9 cellular contexts compared by ENCODE assay signal in genomic region chr19:916645-917322, GRCh38. TPM values are rescaled to one million over a fixed set of nuclear protein-coding genes. Genes with fewer than 3 reads are reported as not detected.
DNase-seq lines count a peak whose midpoint lies in the region; ATAC-seq and TF ChIP-seq lines count a peak whose summit lies in the region.
"Had no signal": no experiment of that assay in that cellular context is flagged by ENCODE, and none has a peak within 500 bp of the region (broad histone marks: within the 10 kb centered on the region; RNA-seq: fewer than 3 reads in every experiment).

No MANE protein-coding gene starts in this region.

- no peak overlapping the region for H3K27ac Mint-ChIP-seq in activated CD8-positive, alpha-beta memory T cell treated with anti-CD3 and anti-CD28 coated beads, Interleukin-2, amount 10 ng/mL, durations not matched to agents 7 days and 5 days

- H3K27me3 ChIP-seq in left ventricle myocardium inferior (ENCODE audit: low read depth) (peaks cover 56% of the 10 kb centered on the region), upper lobe of right lung (peaks cover 56% of the 10 kb centered on the region)

- DNase-seq in left ventricle myocardium inferior, result no peak
- DNase-seq in Right ventricle myocardium inferior (ENCODE audit: missing footprints), result no peak
- peak; percentile 64 to 67 for DNase-seq in activated CD4-positive, alpha-beta T cell treated with anti-CD3 and anti-CD28 coated beads, Interleukin-2, amount 50 U/mL, for 48 hours
- DNase-seq in upper lobe of right lung, result no peak
- DNase-seq in NCI-H2107 (lab: John Stamatoyannopoulos, UW), result no peak
- DNase-seq in activated CD8-positive, alpha-beta memory T cell treated with anti-CD3 and anti-CD28 coated beads, Interleukin-2, amount 10 ng/mL, durations not matched to agents 7 days and 5 days, result no peak
- DNase-seq: hippocampal formation had no signal

- 9 to 10% methylated on average over 23 of the region's 35 CpGs for WGBS in mesodermal cell (ENCODE audit: insufficient coverage in 2 of 2), 2 experiments

- intact Hi-C loops in left ventricle myocardium inferior (cut with micrococcal nuclease), result no loop called here
- intact Hi-C loops in Right ventricle myocardium inferior (cut with DNase I), result no loop called here
- intact Hi-C loops in upper lobe of right lung (cut with DNase I), result loop anchor here (5.0 kb wide), 1 partner anchor 59 kb away; the partner anchor contains the start of gene CFD

- H3K9me3 ChIP-seq in left ventricle myocardium inferior (replicated peaks) (no peaks in the 10 kb centered on the region), mesodermal cell (ENCODE audit: control insufficient read depth, low read length) (no peaks in the 10 kb centered on the region), upper lobe of right lung (no peaks in the 10 kb centered on the region)

- no peak overlapping the region for H3K27ac ChIP-seq in left ventricle myocardium inferior (replicated peaks)
- no peak overlapping the region for H3K27ac ChIP-seq in mesodermal cell (ENCODE audit: low read depth, low read length, severe bottlenecking)
- H3K27ac ChIP-seq in upper lobe of right lung, result no peak overlapping the region

- H3K4me3 Mint-ChIP-seq in activated CD8-positive, alpha-beta memory T cell treated with anti-CD3 and anti-CD28 coated beads, Interleukin-2, amount 10 ng/mL, durations not matched to agents 7 days and 5 days, result no peak overlapping the region

- no peaks in the 10 kb centered on the region for H3K36me3 Mint-ChIP-seq in activated CD8-positive, alpha-beta memory T cell treated with anti-CD3 and anti-CD28 coated beads, Interleukin-2, amount 10 ng/mL, durations not matched to agents 7 days and 5 days

- no peaks in the 10 kb centered on the region for H3K9me3 Mint-ChIP-seq in activated CD8-positive, alpha-beta memory T cell treated with anti-CD3 and anti-CD28 coated beads, Interleukin-2, amount 10 ng/mL, durations not matched to agents 7 days and 5 days (ENCODE audit: low read depth)

- no peak for TF ChIP-seq CTCF in left ventricle myocardium inferior (IDR thresholded peaks at IDR 0.05; ENCODE audit: borderline replicate concordance)
- no peak for TF ChIP-seq CTCF in upper lobe of right lung (IDR thresholded peaks at IDR 0.05)

- peaks cover 13% of the 10 kb centered on the region for H3K4me1 Mint-ChIP-seq in activated CD8-positive, alpha-beta memory T cell treated with anti-CD3 and anti-CD28 coated beads, Interleukin-2, amount 10 ng/mL, durations not matched to agents 7 days and 5 days

- H3K4me3 ChIP-seq in left ventricle myocardium inferior, result peak overlapping the region; percentile 53
- peak overlapping the region; percentile 29 for H3K4me3 ChIP-seq in mesodermal cell (ENCODE audit: extremely low read depth, insufficient read depth, low read length, poor library complexity, severe bottlenecking)
- peak overlapping the region; percentile 35 for H3K4me3 ChIP-seq in upper lobe of right lung

- H3K36me3 ChIP-seq in left ventricle myocardium inferior (no peaks in the 10 kb centered on the region), mesodermal cell (ENCODE audit: control insufficient read depth, insufficient read depth, low read length) (no peaks in the 10 kb centered on the region), upper lobe of right lung (no peaks in the 10 kb centered on the region)

- ATAC-seq in Right ventricle myocardium inferior, result no peak
- ATAC-seq in upper lobe of right lung, result no peak
- ATAC-seq in HG02840 (IDR thresholded peaks at IDR 0.05; ENCODE audit: low FRiP score, unreplicated experiment), result no peak
- no peak for ATAC-seq in activated CD8-positive, alpha-beta memory T cell treated with anti-CD3 and anti-CD28 coated beads, Interleukin-2, amount 10 ng/mL, durations not matched to agents 7 days and 5 days

- peaks cover 56% of the 10 kb centered on the region for H3K4me1 ChIP-seq in left ventricle myocardium inferior
- no peaks in the 10 kb centered on the region for H3K4me1 ChIP-seq in mesodermal cell (ENCODE audit: control insufficient read depth, insufficient read depth, low read length, poor library complexity, severe bottlenecking)
- H3K4me1 ChIP-seq in upper lobe of right lung, result peaks cover 25% of the 10 kb centered on the region

- H3K27me3 Mint-ChIP-seq in activated CD8-positive, alpha-beta memory T cell treated with anti-CD3 and anti-CD28 coated beads, Interleukin-2, amount 10 ng/mL, durations not matched to agents 7 days and 5 days, result peaks cover 9% of the 10 kb centered on the region

- CTCF ChIA-PET in activated CD8-positive, alpha-beta memory T cell treated with anti-CD3 and anti-CD28 coated beads, Interleukin-2, amount 10 ng/mL, durations not matched to agents 7 days and 5 days (lab: Charles Lee), result interaction anchor here (1.3 to 4.4 kb wide), 2 partner anchors 53 to 324 kb away, joined by 3 to 38 read pairs; no protein-coding TSS in a partner anchor

RNA-seq across cellular contexts. Expression of gene KISS1R, which starts 0.3 kb away (rescaled TPM):
- total RNA-seq in left ventricle myocardium inferior, result not detected
- not detected for total RNA-seq in Right ventricle myocardium inferior
- polyA plus RNA-seq in mesodermal cell (2013, experiment 1 of 2), result not detected
- polyA plus RNA-seq in mesodermal cell (2013, experiment 2 of 2), result not detected
- total RNA-seq in upper lobe of right lung, result not detected
- total RNA-seq in activated CD8-positive, alpha-beta memory T cell treated with anti-CD3 and anti-CD28 coated beads, Interleukin-2, amount 10 ng/mL, durations not matched to agents 7 days and 5 days, result 1 to 10 TPM in 1 of 2 experiments, under 1 TPM in 1; 0.66 to 1.1 TPM

RNA-seq across cellular contexts. Expression of gene R3HDM4, which starts 3.8 kb away (rescaled TPM):
- total RNA-seq in left ventricle myocardium inferior, result 21.6 TPM
- 21.9 TPM for total RNA-seq in Right ventricle myocardium inferior
- polyA plus RNA-seq in mesodermal cell (2013, experiment 1 of 2), result 62.6 TPM
- polyA plus RNA-seq in mesodermal cell (2013, experiment 2 of 2), result 47.1 TPM
- total RNA-seq in upper lobe of right lung, result 50.7 TPM
- total RNA-seq in activated CD8-positive, alpha-beta memory T cell treated with anti-CD3 and anti-CD28 coated beads, Interleukin-2, amount 10 ng/mL, durations not matched to agents 7 days and 5 days, result 10 to 100 TPM; 63.7 to 73.7 TPM

RNA-seq across cellular contexts. Expression of gene ARID3A, which starts 9.1 kb away (rescaled TPM):
- total RNA-seq in left ventricle myocardium inferior, result 4.8 TPM
- 6.7 TPM for total RNA-seq in Right ventricle myocardium inferior
- 119 TPM for polyA plus RNA-seq in mesodermal cell (2013, experiment 1 of 2)
- polyA plus RNA-seq in mesodermal cell (2013, experiment 2 of 2), result 101 TPM
- total RNA-seq in upper lobe of right lung, result 16.1 TPM
- 10 to 100 TPM; 30.6 to 35.9 TPM for total RNA-seq in activated CD8-positive, alpha-beta memory T cell treated with anti-CD3 and anti-CD28 coated beads, Interleukin-2, amount 10 ng/mL, durations not matched to agents 7 days and 5 days

RNA-seq across cellular contexts. Expression of gene RNU6-9, which starts 23.5 kb away (rescaled TPM):
- total RNA-seq in left ventricle myocardium inferior (not detected), Right ventricle myocardium inferior (not detected), upper lobe of right lung (not detected)
- under 0.01 TPM for polyA plus RNA-seq in mesodermal cell (2013, experiment 1 of 2)
- under 0.01 TPM for polyA plus RNA-seq in mesodermal cell (2013, experiment 2 of 2)
- not detected for total RNA-seq in activated CD8-positive, alpha-beta memory T cell treated with anti-CD3 and anti-CD28 coated beads, Interleukin-2, amount 10 ng/mL, durations not matched to agents 7 days and 5 days

RNA-seq across cellular contexts. Expression of gene MED16, which starts 23.8 kb away (rescaled TPM):
- total RNA-seq in left ventricle myocardium inferior, result 19.4 TPM
- 23.5 TPM for total RNA-seq in Right ventricle myocardium inferior
- 69.1 TPM for polyA plus RNA-seq in mesodermal cell (2013, experiment 1 of 2)
- polyA plus RNA-seq in mesodermal cell (2013, experiment 2 of 2), result 50.7 TPM
- total RNA-seq in upper lobe of right lung, result 51.8 TPM
- 10 to 100 TPM; 47.7 to 70.6 TPM for total RNA-seq in activated CD8-positive, alpha-beta memory T cell treated with anti-CD3 and anti-CD28 coated beads, Interleukin-2, amount 10 ng/mL, durations not matched to agents 7 days and 5 days

Comparison
In these comparisons a context has a peak if more than half of its experiments do, and no peak if none do; other contexts are left out.
1. DNase-seq: peak in activated CD4-positive, alpha-beta T cell treated with anti-CD3 and anti-CD28 coated beads, Interleukin-2, amount 50 U/mL, for 48 hours (2 of 2); none in left ventricle myocardium inferior (single experiment), Right ventricle myocardium inferior (single experiment), upper lobe of right lung (single experiment), NCI-H2107 (single experiment) and activated CD8-positive, alpha-beta memory T cell treated with anti-CD3 and anti-CD28 coated beads, Interleukin-2, amount 10 ng/mL, durations not matched to agents 7 days and 5 days (single experiment).
2. Peak in every context shown above with its lines, with median percentiles within 50 percentile points of each other: H3K4me3 ChIP-seq.